Comparison of ENCODE assay signal across 22 cellular contexts in genomic region chr6:165002358-165002757, GRCh38.
"Had no signal": no experiment of that assay in that cellular context is flagged by ENCODE, and none has a peak within 500 bp of the region (broad histone marks: within the 10 kb centered on the region; RNA-seq: fewer than 3 reads in every experiment).

No MANE protein-coding gene starts in this region.

- FAIRE-seq: endothelial cell of umbilical vein had no signal

- H3K27ac ChIP-seq: colonic mucosa, esophagus squamous epithelium, gastroesophageal sphincter, heart left ventricle, hepatocyte, left lung, lower lobe of right lung had no signal

- H3K4me1 ChIP-seq: colonic mucosa, esophagus squamous epithelium, gastroesophageal sphincter, heart left ventricle, left lung, lower lobe of right lung had no signal

- H3K4me3 ChIP-seq: colonic mucosa, esophagus squamous epithelium, gastroesophageal sphincter, heart left ventricle, hepatocyte, left lung, lower lobe of right lung, mucosa of descending colon had no signal

- H2AFZ ChIP-seq: hepatocyte had no signal

- H3K79me2 ChIP-seq: hepatocyte had no signal

- H3K27me3 ChIP-seq: colonic mucosa, esophagus squamous epithelium, gastroesophageal sphincter, heart left ventricle, hepatocyte, left lung had no signal

- H3K9me3 ChIP-seq: colonic mucosa, gastroesophageal sphincter had no signal

- H3K36me3 ChIP-seq: colonic mucosa, esophagus squamous epithelium, gastroesophageal sphincter, heart left ventricle, left lung, lower lobe of right lung had no signal

- H3K4me2 ChIP-seq: hepatocyte had no signal

- DNase-seq: colonic mucosa; cortex of kidney; effector CD8-positive, alpha-beta T cell; effector memory CD8-positive, alpha-beta T cell; endodermal cell; esophagus squamous epithelium; foreskin fibroblast; foreskin melanocyte; heart left ventricle; hypothalamus; immature natural killer cell; islet precursor cell; left cardiac atrium; left ventricle myocardium superior; lower lobe of right lung; mesenchymal stem cell; naive B cell had no signal
